8 cellular contexts compared by ENCODE assay signal in the genomic region with DNA sequence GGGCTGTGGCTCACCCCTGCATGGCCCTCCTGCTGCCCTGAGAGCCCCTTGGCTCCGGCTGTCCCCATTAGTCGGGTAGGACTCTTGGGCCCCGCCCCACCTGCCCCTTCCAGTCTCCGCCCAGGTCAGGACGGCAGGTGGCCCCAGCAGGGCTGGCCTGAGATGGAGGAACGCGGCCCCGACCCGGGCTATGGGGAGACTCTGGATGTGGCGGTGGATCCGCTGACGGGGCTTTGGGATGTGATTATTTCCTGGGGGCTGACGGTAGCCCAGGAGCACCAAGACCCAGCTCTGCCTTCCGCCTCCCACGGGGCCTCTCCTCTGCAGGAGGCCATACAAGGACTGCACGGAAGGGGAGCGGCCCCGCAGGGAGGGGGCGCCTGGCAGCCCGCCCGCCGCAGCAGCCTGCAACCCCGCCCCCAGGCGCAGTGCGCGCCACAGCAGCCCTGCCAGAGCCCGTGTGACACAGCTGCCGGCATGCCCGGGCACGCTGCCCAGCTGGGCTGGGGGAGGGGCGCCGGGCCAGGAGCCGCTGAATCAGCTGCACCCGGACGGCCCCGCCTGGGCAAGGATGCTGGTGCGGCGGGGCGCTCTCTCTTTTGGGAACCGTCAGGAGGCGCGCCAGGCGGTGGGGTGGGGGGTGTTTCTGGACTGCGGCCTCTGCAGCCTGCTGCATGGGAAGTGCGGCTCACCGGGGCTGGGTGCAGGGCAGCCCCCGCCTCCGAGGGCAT. TPM values are rescaled to one million over a fixed set of nuclear protein-coding genes. Genes with fewer than 3 reads are reported as not detected.
DNase-seq lines count a peak whose midpoint lies in the region; ATAC-seq and TF ChIP-seq lines count a peak whose summit lies in the region.

No MANE protein-coding gene starts in this region.

- no peaks in the 10 kb centered on the region for H3K27me3 Mint-ChIP-seq in activated CD4-positive, alpha-beta T cell treated with anti-CD3 and anti-CD28 coated beads, Interleukin-2, amount 10 ng/mL, durations not matched to agents 7 days and 5 days

- CTCF ChIA-PET in activated CD4-positive, alpha-beta T cell treated with anti-CD3 and anti-CD28 coated beads, Interleukin-2, amount 10 ng/mL, durations not matched to agents 7 days and 5 days (lab: Charles Lee): interaction anchor here (0.9 to 2.0 kb wide), 6 partner anchors 8 to 142 kb away, joined by 3 to 7 read pairs (median 4); a partner anchor contains a TSS

- H3K27ac ChIP-seq in BLaER1: peak overlapping the region; percentile 90

- H3K27me3 ChIP-seq in BLaER1: no peaks in the 10 kb centered on the region

- H3K27ac Mint-ChIP-seq in activated CD4-positive, alpha-beta T cell treated with anti-CD3 and anti-CD28 coated beads, Interleukin-2, amount 10 ng/mL, durations not matched to agents 7 days and 5 days: peak overlapping the region; percentile 97

- TF ChIP-seq CTCF in lower leg skin (IDR thresholded peaks at IDR 0.05): no peak

- peaks cover 5% of the 10 kb centered on the region for H3K36me3 ChIP-seq in BLaER1

- H3K4me3 Mint-ChIP-seq in activated CD4-positive, alpha-beta T cell treated with anti-CD3 and anti-CD28 coated beads, Interleukin-2, amount 10 ng/mL, durations not matched to agents 7 days and 5 days: peak overlapping the region; percentile 88

- H3K36me3 Mint-ChIP-seq in activated CD4-positive, alpha-beta T cell treated with anti-CD3 and anti-CD28 coated beads, Interleukin-2, amount 10 ng/mL, durations not matched to agents 7 days and 5 days (ENCODE audit: low read depth): peaks cover 12% of the 10 kb centered on the region

- no peak for TF ChIP-seq POLR2A in lower leg skin (IDR thresholded peaks at IDR 0.05)

- H3K9me3 ChIP-seq in BLaER1: no peaks in the 10 kb centered on the region

- DNase-seq in NCI-H524 treated with DMSO at 0.1 percent for 48 hours (lab: John Stamatoyannopoulos, UW) (peak; percentile 88), cortex of kidney (lab: John Stamatoyannopoulos, UW) (peak; percentile 46), lower leg skin (ENCODE audit: low spot score in 2 of 2) (peak; percentile 90 to 99)
- DNase-seq in activated CD4-positive, alpha-beta T cell treated with anti-CD3 and anti-CD28 coated beads, Interleukin-2, amount 10 ng/mL, durations not matched to agents 7 days and 5 days: peak; percentile 93
- peak; percentile 91 to 94 for DNase-seq in stimulated activated CD4-positive, alpha-beta T cell treated with anti-CD3 and anti-CD28 coated beads, Interleukin-4, amount 100 ng/mL, for 4 hours

- peak; percentile 82 for ATAC-seq in GM19328 (IDR thresholded peaks at IDR 0.05; ENCODE audit: unreplicated experiment)
- ATAC-seq in HG03457 (IDR thresholded peaks at IDR 0.05; ENCODE audit: unreplicated experiment): peak; percentile 67

- no peaks in the 10 kb centered on the region for H3K9me3 Mint-ChIP-seq in activated CD4-positive, alpha-beta T cell treated with anti-CD3 and anti-CD28 coated beads, Interleukin-2, amount 10 ng/mL, durations not matched to agents 7 days and 5 days

- H4K20me1 ChIP-seq in BLaER1: no peaks in the 10 kb centered on the region

- peaks cover 82% of the 10 kb centered on the region for H3K4me1 Mint-ChIP-seq in activated CD4-positive, alpha-beta T cell treated with anti-CD3 and anti-CD28 coated beads, Interleukin-2, amount 10 ng/mL, durations not matched to agents 7 days and 5 days

- POLR2A ChIA-PET in activated CD4-positive, alpha-beta T cell treated with anti-CD3 and anti-CD28 coated beads, Interleukin-2, amount 10 ng/mL, durations not matched to agents 7 days and 5 days (lab: Charles Lee): interaction anchor here (0.6 to 1.0 kb wide), 3 partner anchors 8 to 117 kb away, joined by 3 to 6 read pairs (median 3); no protein-coding TSS in a partner anchor

- peak overlapping the region; percentile 71 for H3K9ac ChIP-seq in BLaER1

- H3K4me3 ChIP-seq in BLaER1 (peak overlapping the region; percentile 61), lower leg skin (ENCODE audit: low read depth, poor library complexity, severe bottlenecking) (no peak overlapping the region)

- WGBS in lower leg skin, 2 donors: 0 to 2% methylated on average over 23 to 47 of the region's 48 CpGs

- H3K4me1 ChIP-seq in BLaER1: peaks cover 85% of the 10 kb centered on the region

- peak overlapping the region; percentile 89 for H3K4me2 ChIP-seq in BLaER1

- intact Hi-C loops in lower leg skin (cut with DNase I; ENCODE audit: low total_unique reads): no loop called here

RNA-seq across cellular contexts. Expression of a gene that starts 9.2 kb away (rescaled TPM):
- total RNA-seq in activated CD4-positive, alpha-beta T cell treated with anti-CD3 and anti-CD28 coated beads, Interleukin-2, amount 10 ng/mL, durations not matched to agents 7 days and 5 days: 10 to 100 TPM; 50.2 to 56.4 TPM
- 10 to 100 TPM; 52.3 to 62.9 (median 55.1) TPM for total RNA-seq in lower leg skin

RNA-seq across cellular contexts. Expression of a gene that starts 14.4 kb away (rescaled TPM):
- total RNA-seq in activated CD4-positive, alpha-beta T cell treated with anti-CD3 and anti-CD28 coated beads, Interleukin-2, amount 10 ng/mL, durations not matched to agents 7 days and 5 days: 1 to 10 TPM; 4.1 to 4.4 TPM
- total RNA-seq in lower leg skin: 10 to 100 TPM in 3 of 4 donors, 1 to 10 TPM in 1; 9.1 to 17.3 (median 13.4) TPM
